ENCODE assay signal across 8 cellular contexts in genomic region chr1:2189459-2190425, GRCh38. TPM values are rescaled to one million over a fixed set of nuclear protein-coding genes. Genes with fewer than 3 reads are reported as not detected.
DNase-seq lines count a peak whose midpoint lies in the region; ATAC-seq and TF ChIP-seq lines count a peak whose summit lies in the region.

No MANE protein-coding gene starts in this region.

- no peak for TF ChIP-seq RAD21 in Ishikawa (IDR thresholded peaks at IDR 0.05; ENCODE audit: low read depth)

- H3K4me3 Mint-ChIP-seq in natural killer cell = peak overlapping the region; percentile 83
- H3K4me3 Mint-ChIP-seq in stimulated activated memory B cell treated with anti-CD40 and anti-IgM and Interleukin-4, amounts not matched to agents 10 μg/mL and 1 μg/mL and 100 μg/mL, for 72 hours = peak overlapping the region; percentile 74

- POLR2A ChIA-PET in AG04449 (lab: Yijun Ruan, JAX) = interaction anchor here (0.6 to 0.7 kb wide), 2 partner anchors 9 to 38 kb away, joined by 3 to 5 read pairs; partner anchors contain the start of gene SKI

- no peaks in the 10 kb centered on the region for H3K9me3 Mint-ChIP-seq in natural killer cell
- H3K9me3 Mint-ChIP-seq in stimulated activated memory B cell treated with anti-CD40 and anti-IgM and Interleukin-4, amounts not matched to agents 10 μg/mL and 1 μg/mL and 100 μg/mL, for 72 hours = no peaks in the 10 kb centered on the region

- ATAC-seq in GM19328 (IDR thresholded peaks at IDR 0.05; ENCODE audit: unreplicated experiment) (peak; percentile 51), natural killer cell (peak; percentile 92 to 94 (median 92))
- ATAC-seq in stimulated activated memory B cell treated with anti-CD40 and anti-IgM and Interleukin-4, amounts not matched to agents 10 μg/mL and 1 μg/mL and 100 μg/mL, for 72 hours = peak; percentile 89

- 0 out of 2 replicates have a peak, but pooled peaks have one; percentile 11 for TF ChIP-seq EP300 in Ishikawa (IDR thresholded peaks at IDR 0.05; ENCODE audit: borderline replicate concordance)

- peak overlapping the region; percentile 70 to 91 for H3K27ac Mint-ChIP-seq in natural killer cell
- H3K27ac Mint-ChIP-seq in stimulated activated memory B cell treated with anti-CD40 and anti-IgM and Interleukin-4, amounts not matched to agents 10 μg/mL and 1 μg/mL and 100 μg/mL, for 72 hours = peak overlapping the region; percentile 70

- intact Hi-C loops in natural killer cell (cut with micrococcal nuclease) = loop anchor here (10.0 kb wide), 2 partner anchors 355 to 455 kb away; no protein-coding TSS in a partner anchor

- no peaks in the 10 kb centered on the region for H3K36me3 Mint-ChIP-seq in natural killer cell
- peaks cover 5% of the 10 kb centered on the region for H3K36me3 Mint-ChIP-seq in stimulated activated memory B cell treated with anti-CD40 and anti-IgM and Interleukin-4, amounts not matched to agents 10 μg/mL and 1 μg/mL and 100 μg/mL, for 72 hours

- TF ChIP-seq CTCF in AG04449 (IDR thresholded peaks at IDR 0.05; ENCODE audit: insufficient read depth, low read length, missing control alignments) (no peak), natural killer cell (IDR thresholded peaks at IDR 0.05) (no peak)

- no peaks in the 10 kb centered on the region for H3K27me3 Mint-ChIP-seq in natural killer cell (ENCODE audit: low read depth in 2 of 2)
- no peaks in the 10 kb centered on the region for H3K27me3 Mint-ChIP-seq in stimulated activated memory B cell treated with anti-CD40 and anti-IgM and Interleukin-4, amounts not matched to agents 10 μg/mL and 1 μg/mL and 100 μg/mL, for 72 hours

- peaks cover 6% of the 10 kb centered on the region in 2 donors for H3K4me1 Mint-ChIP-seq in natural killer cell
- peaks cover 24% of the 10 kb centered on the region for H3K4me1 Mint-ChIP-seq in stimulated activated memory B cell treated with anti-CD40 and anti-IgM and Interleukin-4, amounts not matched to agents 10 μg/mL and 1 μg/mL and 100 μg/mL, for 72 hours

- DNase-seq in AG04449 (ENCODE audit: low read depth, low spot score) = no peak
- DNase-seq in RPMI7951 (ENCODE audit: low read depth) = peak; percentile 96
- DNase-seq in activated T-helper 9 cell treated with anti-CD3 and anti-CD28 coated beads, Interleukin-2, amount 50 U/mL, for 16 hours (ENCODE audit: low read depth) = peak; percentile 84
- peak; percentile 90 for DNase-seq in fibroblast of peridontal ligament (ENCODE audit: extremely low read depth)
- DNase-seq in natural killer cell = peak; percentile 74

- CTCF ChIA-PET in AG04449 (lab: Yijun Ruan, JAX) = interaction anchor here (0.8 to 26.3 kb wide), 6 partner anchors 11 to 359 kb away, joined by 3 to 891 read pairs (median 3); partner anchors contain the start of genes MORN1 and RER1

- peak overlapping the region; percentile 62 for H3K4me3 ChIP-seq in AG04449 (ENCODE audit: low read depth, low read length)

TF ChIP-seq in Ishikawa, 13 proteins besides CTCF, POLR2A, EP300 and RAD21:
- TF ChIP-seq MAX (IDR thresholded peaks at IDR 0.05) (peak; percentile 63), CREB1 (IDR thresholded peaks at IDR 0.05; ENCODE audit: low read depth) (no peak), NFIC (IDR thresholded peaks at IDR 0.05) (no peak; the same call in 1 of the 2 replicates)
TF ChIP-seq in Ishikawa: peak in this region for 1.

RNA-seq across cellular contexts. Expression of gene FAAP20, which starts 4.8 kb away (rescaled TPM):
- 30.3 and 38.3 TPM in 2 replicates for total RNA-seq in RPMI7951 (2014; rRNA removed; shearing (Covaris generic))
- total RNA-seq in natural killer cell = 10 to 100 TPM; 40.3 to 53.0 (median 43.3) TPM

RNA-seq across cellular contexts. Expression of gene SKI, which starts 38.4 kb away (rescaled TPM):
- total RNA-seq in RPMI7951 (2014; rRNA removed; shearing (Covaris generic)) = 3.5 and 7.7 TPM in 2 replicates
- 100 to 1,000 TPM in 2 of 3 donors, 10 to 100 TPM in 1; 96.9 to 145 (median 140) TPM for total RNA-seq in natural killer cell

Comparison
In these comparisons a context has a peak if more than half of its experiments do, and no peak if none do; other contexts are left out.
1. RNA of gene SKI, which starts 38.4 kb away (total RNA-seq): 96.9 to 145 TPM in natural killer cell; 3.5 to 7.7 TPM in RPMI7951; every median in the first group is over 10 times any median in the second.
2. Peak in every context shown above with its lines, with median percentiles within 50 percentile points of each other: ATAC-seq.